Comparison of ENCODE assay signal across 8 cellular contexts in genomic region chr1:178093958-178094751, GRCh38. TPM values are rescaled to one million over a fixed set of nuclear protein-coding genes. Genes with fewer than 3 reads are reported as not detected.
DNase-seq lines count a peak whose midpoint lies in the region; ATAC-seq and TF ChIP-seq lines count a peak whose summit lies in the region.

Gene RASAL2, plus strand, starts transcription at chr1:178094104. Its CDS starts 389 bp downstream, at chr1:178094493.

- H3K36me3 Mint-ChIP-seq in activated T-helper 17 cell treated with anti-CD3 and anti-CD28 coated beads, Interleukin-2, amount 50 U/mL, for 72 hours (ENCODE audit: low read depth), result no peaks in the 10 kb centered on the region
- no peaks in the 10 kb centered on the region for H3K36me3 Mint-ChIP-seq in nephron (ENCODE audit: low read depth)

- CTCF ChIA-PET in AG04450 (lab: Charles Lee), result interaction anchor here (0.6 to 4.3 kb wide), 10 partner anchors 10 to 206 kb away, joined by 3 to 26 read pairs (median 4); no protein-coding TSS in a partner anchor

- H3K27me3 ChIP-seq in AG04450 (ENCODE audit: control insufficient read depth, insufficient read depth, low read length), result no peaks in the 10 kb centered on the region
- H3K27me3 ChIP-seq in gastroesophageal sphincter, result no peaks in the 10 kb centered on the region

- peaks cover 53% of the 10 kb centered on the region for H3K27me3 Mint-ChIP-seq in activated T-helper 17 cell treated with anti-CD3 and anti-CD28 coated beads, Interleukin-2, amount 50 U/mL, for 72 hours
- H3K27me3 Mint-ChIP-seq in nephron (ENCODE audit: low read depth), result no peaks in the 10 kb centered on the region

- TF ChIP-seq CTCF in AG04450 (IDR thresholded peaks at IDR 0.05; ENCODE audit: low read depth, low read length) (peak; percentile 31), GM12865 (IDR thresholded peaks at IDR 0.05; ENCODE audit: insufficient read depth, low read depth, low read length, missing control alignments) (no peak), gastroesophageal sphincter (IDR thresholded peaks at IDR 0.05) (peak in 3 of 4 experiments; percentile 22 to 37 (median 23)), nephron (IDR thresholded peaks at IDR 0.05; ENCODE audit: unreplicated experiment in 3 of 3) (peak; percentile 17 to 27 (median 26))

- POLR2A ChIA-PET in AG04450 (lab: Yijun Ruan, JAX), result interaction anchor here (0.6 to 1.5 kb wide), 5 partner anchors 33 to 147 kb away, joined by 3 to 6 read pairs (median 3); no protein-coding TSS in a partner anchor

- H3K9me3 Mint-ChIP-seq in activated T-helper 17 cell treated with anti-CD3 and anti-CD28 coated beads, Interleukin-2, amount 50 U/mL, for 72 hours, result no peaks in the 10 kb centered on the region
- no peaks in the 10 kb centered on the region for H3K9me3 Mint-ChIP-seq in nephron

- H3K9me3 ChIP-seq in AG04450 (ENCODE audit: control insufficient read depth, insufficient read depth, low read length), result no peaks in the 10 kb centered on the region; the same call in 1 of the 2 replicates
- H3K9me3 ChIP-seq in gastroesophageal sphincter, result no peaks in the 10 kb centered on the region

- TF ChIP-seq POLR2A in gastroesophageal sphincter (IDR thresholded peaks at IDR 0.05), result peak in 1 of 2 donors; percentile 16

- no peak within 1 kb of the TSS for H3K27ac Mint-ChIP-seq in activated T-helper 17 cell treated with anti-CD3 and anti-CD28 coated beads, Interleukin-2, amount 50 U/mL, for 72 hours
- H3K27ac Mint-ChIP-seq in nephron, result peak within 1 kb of the TSS; percentile 85 to 96 (median 90)

- WGBS in gastroesophageal sphincter (ENCODE audit: low coverage in 1 of 2), 2 donors, result 0% methylated on average over 1 of the region's 81 CpGs; no CpG with 5 or more reads in 1 of the 2 donors

- H3K4me3 ChIP-seq in AG04450 (ENCODE audit: low read depth, low read length) (peak within 1 kb of the TSS; percentile 88), GM12865 (ENCODE audit: low read depth, low read length) (peak within 1 kb of the TSS; percentile 72), gastroesophageal sphincter (peak within 1 kb of the TSS; percentile 77 to 94)

- ATAC-seq in HG02678 (IDR thresholded peaks at IDR 0.05; ENCODE audit: unreplicated experiment) (peak; percentile 48), gastroesophageal sphincter (peak; percentile 79)
- ATAC-seq in activated T-helper 17 cell treated with anti-CD3 and anti-CD28 coated beads, Interleukin-2, amount 50 U/mL, for 72 hours (replicated peaks), result peak; percentile 24

- no peak for TF ChIP-seq EP300 in gastroesophageal sphincter (IDR thresholded peaks at IDR 0.05)

- peaks cover 5% of the 10 kb centered on the region for H3K4me1 Mint-ChIP-seq in activated T-helper 17 cell treated with anti-CD3 and anti-CD28 coated beads, Interleukin-2, amount 50 U/mL, for 72 hours
- H3K4me1 Mint-ChIP-seq in nephron, result peaks cover 51% of the 10 kb centered on the region

- H3K4me3 Mint-ChIP-seq in activated T-helper 17 cell treated with anti-CD3 and anti-CD28 coated beads, Interleukin-2, amount 50 U/mL, for 72 hours, result peak within 1 kb of the TSS; percentile 47
- H3K4me3 Mint-ChIP-seq in nephron, result peak within 1 kb of the TSS; percentile 86 to 94 (median 93)

- peaks cover 0 to 52% (median 0%) of the 10 kb centered on the region in 3 donors for H3K4me1 ChIP-seq in gastroesophageal sphincter

- H3K27ac ChIP-seq in AG04450 (ENCODE audit: low read depth, low read length) (peak within 1 kb of the TSS; percentile 71), gastroesophageal sphincter (peak within 1 kb of the TSS; percentile 57 to 95 (median 90))

- no peaks in the 10 kb centered on the region for H3K36me3 ChIP-seq in gastroesophageal sphincter

- DNase-seq in AG04450 (ENCODE audit: low read depth, low spot score) (no peak), GM12865 (ENCODE audit: low read depth) (peak; percentile 6), NCI-H146 treated with DMSO at 0.1 percent for 48 hours (lab: John Stamatoyannopoulos, UW; ENCODE audit: unreplicated experiment) (peak; percentile 73)
- DNase-seq in NK-92 treated with Interleukin-12 subunit alpha and Interleukin-12 subunit beta, amount 100 ng/mL, for 24 hours (lab: John Stamatoyannopoulos, UW), result no peak

RNA-seq across cellular contexts. Expression of gene RASAL2, which starts in this region (rescaled TPM):
- polyA plus RNA-seq in AG04450 (2011; rRNA removed), result 17.8 and 21.4 TPM in 2 replicates
- polyA minus RNA-seq in AG04450 (2011; rRNA and poly(A)+ RNA removed), result 40.1 and 43.2 TPM in 2 replicates
- total RNA-seq in activated T-helper 17 cell treated with anti-CD3 and anti-CD28 coated beads, Interleukin-2, amount 50 U/mL, for 72 hours, result under 1 TPM; 0.02 to 0.11 TPM
- 10 to 100 TPM; 17.0 to 27.4 (median 20.2) TPM for total RNA-seq in gastroesophageal sphincter

Comparison
In these comparisons a context has a peak if more than half of its experiments do, and no peak if none do; other contexts are left out.
1. RNA of gene RASAL2 (total RNA-seq): 17.0 to 27.4 TPM in gastroesophageal sphincter; 0.02 to 0.11 TPM in activated T-helper 17 cell treated with anti-CD3 and anti-CD28 coated beads, Interleukin-2, amount 50 U/mL, for 72 hours; every median in the first group is over 10 times any median in the second.
2. Peak in ATAC-seq in activated T-helper 17 cell treated with anti-CD3 and anti-CD28 coated beads, Interleukin-2, amount 50 U/mL, for 72 hours; RNA of the gene not detected or under 1 TPM.
3. DNase-seq: peak in GM12865 (single experiment) and NCI-H146 treated with DMSO at 0.1 percent for 48 hours (single experiment); none in AG04450 (single experiment) and NK-92 treated with Interleukin-12 subunit alpha and Interleukin-12 subunit beta, amount 100 ng/mL, for 24 hours (single experiment).
4. ATAC-seq: peak in every context shown above with its lines; median percentile 79 in gastroesophageal sphincter; 48 in HG02678; 24 in activated T-helper 17 cell treated with anti-CD3 and anti-CD28 coated beads, Interleukin-2, amount 50 U/mL, for 72 hours.
5. Peak in every context shown above with its lines, with median percentiles within 50 percentile points of each other: H3K4me3 ChIP-seq.